In genomic region chr10:130195746-130196294, GRCh38 we compare ENCODE assay signal across 26 cellular contexts.
"Had no signal": no experiment of that assay in that cellular context is flagged by ENCODE, and none has a peak within 500 bp of the region (broad histone marks: within the 10 kb centered on the region; RNA-seq: fewer than 3 reads in every experiment).

No MANE protein-coding gene starts in this region.

- H3K36me3 ChIP-seq: esophagus squamous epithelium, gastrocnemius medialis, heart left ventricle, left ventricle myocardium inferior, lower lobe of right lung had no signal

- ATAC-seq: esophagus mucosa, gastrocnemius medialis, heart left ventricle, left colon, left lobe of liver, lower lobe of right lung, mucosa of descending colon had no signal

- H3K4me3 ChIP-seq: coronary artery, dorsolateral prefrontal cortex, esophagus squamous epithelium, gastrocnemius medialis, heart left ventricle, hepatocyte, left ventricle myocardium inferior, lower lobe of right lung, mucosa of descending colon had no signal

- H3K4me2 ChIP-seq: hepatocyte had no signal

- H2AFZ ChIP-seq: hepatocyte had no signal

- H3K79me2 ChIP-seq: hepatocyte had no signal

- FAIRE-seq: colon, kidney had no signal

- DNase-seq: dermis blood vessel endothelial cell; dorsolateral prefrontal cortex; effector CD4-positive, alpha-beta T cell; effector memory CD4-positive, alpha-beta T cell; erythroblast; esophagus squamous epithelium; foreskin fibroblast; foreskin melanocyte; gastrocnemius medialis; heart left ventricle; hypothalamus; immature natural killer cell; islet precursor cell; kidney; kidney glomerular epithelial cell; left colon; left ventricle myocardium inferior; lower lobe of right lung; mesenchymal stem cell; mucosa of descending colon had no signal

- H3K27ac ChIP-seq: coronary artery, dorsolateral prefrontal cortex, epithelial cell of prostate, esophagus squamous epithelium, gastrocnemius medialis, heart left ventricle, hepatocyte, left ventricle myocardium inferior, lower lobe of right lung had no signal

- H3K27me3 ChIP-seq: dorsolateral prefrontal cortex, gastrocnemius medialis, hepatocyte had no signal

- H3K9me3 ChIP-seq: esophagus squamous epithelium, gastrocnemius medialis, heart left ventricle, left ventricle myocardium inferior, lower lobe of right lung, mucosa of descending colon had no signal
